In the genomic region with DNA sequence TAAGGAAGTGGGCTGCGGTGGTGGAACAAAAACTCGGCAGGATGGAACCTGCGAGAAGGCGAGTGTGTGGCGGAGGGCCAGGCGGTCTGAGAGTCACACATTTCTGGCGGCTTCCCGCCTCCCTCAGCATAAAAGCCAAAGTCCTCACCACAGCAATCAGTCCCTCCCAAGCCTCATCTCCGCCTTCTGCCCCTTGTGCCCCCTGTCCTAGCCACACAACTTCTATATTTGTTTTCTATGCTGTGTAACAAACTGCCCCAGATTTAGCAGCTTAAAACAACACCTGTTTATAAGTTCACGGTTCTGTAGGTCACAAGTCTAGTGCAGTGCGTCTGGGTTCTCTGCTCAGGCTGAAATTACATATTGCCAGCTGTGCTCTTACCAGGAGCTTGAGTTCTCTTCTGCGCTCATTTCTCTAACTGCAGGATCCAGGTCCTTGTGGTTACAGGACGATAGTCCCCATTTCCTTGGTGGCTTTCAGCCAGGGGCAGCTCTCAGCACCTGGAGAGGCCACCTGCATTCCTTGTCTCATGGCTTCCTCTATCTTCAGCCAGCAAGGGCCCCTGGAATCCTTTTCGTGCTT, we compare ENCODE assay signal across 1 cellular context.
TF ChIP-seq lines count a peak whose summit lies in the region.

No MANE protein-coding gene starts in this region.

TF ChIP-seq in HepG2, 621 proteins besides CTCF, POLR2A, EP300 and RAD21:
- TF ChIP-seq PATZ1 (CRISPR knock-in tag; IDR thresholded peaks at IDR 0.05) (no peak), RBAK (CRISPR knock-in tag; IDR thresholded peaks at IDR 0.05) (peak; percentile 88), ZNF329 (CRISPR knock-in tag; IDR thresholded peaks at IDR 0.05; ENCODE audit: low read depth) (0 out of 2 replicates have a peak, but pooled peaks have one; percentile 1), MYC (CRISPR knock-in tag; IDR thresholded peaks at IDR 0.05; ENCODE audit: borderline replicate concordance) (no peak)
